ENCODE assay signal across 23 cellular contexts in the genomic region with DNA sequence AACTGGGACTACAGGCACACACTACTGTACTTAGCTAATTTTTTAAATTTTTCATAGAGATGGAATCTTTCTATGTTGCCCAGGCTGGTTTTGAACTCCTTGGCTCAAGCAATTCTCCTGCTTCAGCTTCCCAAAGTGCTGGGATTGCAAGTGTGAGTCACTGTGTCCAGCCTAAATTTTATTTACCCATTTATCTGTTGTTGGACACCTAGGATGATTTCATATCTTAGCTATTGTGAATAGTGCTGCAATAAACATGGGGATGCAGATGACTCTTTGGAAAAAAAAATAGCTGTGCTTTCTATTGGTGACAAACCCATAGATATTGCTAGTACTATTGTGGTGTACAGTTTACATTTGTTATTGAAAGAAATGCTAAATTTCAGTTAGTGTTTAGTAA. TPM values are rescaled to one million over a fixed set of nuclear protein-coding genes. Genes with fewer than 3 reads are reported as not detected.
DNase-seq lines count a peak whose midpoint lies in the region; ATAC-seq and TF ChIP-seq lines count a peak whose summit lies in the region.
"Had no signal": no experiment of that assay in that cellular context is flagged by ENCODE, and none has a peak within 500 bp of the region (broad histone marks: within the 10 kb centered on the region; RNA-seq: fewer than 3 reads in every experiment).

No MANE protein-coding gene starts in this region.

- TF ChIP-seq CTCF in fibroblast of mammary gland (conservative IDR thresholded peaks at IDR 0.05; ENCODE audit: control insufficient read depth, insufficient read depth, low read depth, low read length) (no peak), uterus (IDR thresholded peaks at IDR 0.05) (no peak)

- H3K27ac ChIP-seq in uterus: no peak overlapping the region
- H3K27ac ChIP-seq: KMS-11 had no signal

- intact Hi-C loops in uterus (cut with DNase I; ENCODE audit: low total_unique reads): no loop called here

- H3K4me3 ChIP-seq in fibroblast of mammary gland (ENCODE audit: control insufficient read depth, low read depth, low read length): no peak overlapping the region
- no peak overlapping the region for H3K4me3 ChIP-seq in uterus

- DNase-seq in EL (peak; percentile 30), LHCN-M2 (ENCODE audit: low read depth) (peak; percentile 27), amniotic epithelial cell (ENCODE audit: low read depth) (peak; percentile 37), fibroblast of mammary gland (ENCODE audit: low read depth) (peak; percentile 48), kidney tubule cell (ENCODE audit: low spot score) (no peak), uterus (no peak)
- DNase-seq in stimulated activated CD4-positive, alpha-beta T cell treated with anti-CD3 and anti-CD28 coated beads, Interleukin-2, amount 100 ng/mL, for 24 hours: no peak
- DNase-seq: 8988T, ACHN, Calu3, DND-41, H9, NCI-H1092, NCI-H1417 treated with DMSO at 0.1 percent for 48 hours, NCI-H1694 treated with DMSO at 0.1 percent for 48 hours, NCI-H2081, NCI-H2227 treated with DMSO at 0.1 percent for 48 hours, NCI-H510A, NCI-H69, SHP77 treated with DMSO at 0.1 percent for 48 hours had no signal

- H3K36me3 ChIP-seq in uterus: no peaks in the 10 kb centered on the region

- no peak for ATAC-seq in GM18505 (IDR thresholded peaks at IDR 0.05; ENCODE audit: unreplicated experiment)
- ATAC-seq: Panc1 had no signal

- no peaks in the 10 kb centered on the region for H3K9me3 ChIP-seq in uterus

- TF ChIP-seq POLR2A in GM18505 (IDR thresholded peaks at IDR 0.05; ENCODE audit: borderline replicate concordance, extremely low read depth, insufficient read depth, insufficient read length) (no peak), uterus (IDR thresholded peaks at IDR 0.05) (no peak)

- no peaks in the 10 kb centered on the region for H3K4me1 ChIP-seq in uterus

- H3K27me3 ChIP-seq in uterus: no peaks in the 10 kb centered on the region

RNA-seq across cellular contexts. Expression of gene SYNCRIP, which starts 19.6 kb away (rescaled TPM):
- total RNA-seq in LHCN-M2 (2014; rRNA removed) (107 and 121 TPM in 2 replicates), uterus (100 to 1,000 TPM in 2 of 4 donors, 10 to 100 TPM in 2; 25.1 to 147 (median 106) TPM)
- 81.2 TPM for polyA plus RNA-seq in LHCN-M2 (2012)

Comparison
In these comparisons a context has a peak if more than half of its experiments do, and no peak if none do; other contexts are left out.
1. DNase-seq: peak in EL (single experiment), LHCN-M2 (single experiment), amniotic epithelial cell (single experiment) and fibroblast of mammary gland (single experiment); none in kidney tubule cell (single experiment), uterus (0 of 2) and stimulated activated CD4-positive, alpha-beta T cell treated with anti-CD3 and anti-CD28 coated beads, Interleukin-2, amount 100 ng/mL, for 24 hours (0 of 2).